Comparison of ENCODE assay signal across 12 cellular contexts in genomic region chr5:2752875-2753435, GRCh38. TPM values are rescaled to one million over a fixed set of nuclear protein-coding genes. Genes with fewer than 3 reads are reported as not detected.
DNase-seq lines count a peak whose midpoint lies in the region; ATAC-seq and TF ChIP-seq lines count a peak whose summit lies in the region.
"Had no signal": no experiment of that assay in that cellular context is flagged by ENCODE, and none has a peak within 500 bp of the region (broad histone marks: within the 10 kb centered on the region; RNA-seq: fewer than 3 reads in every experiment).

No MANE protein-coding gene starts in this region.

- DNase-seq in H7 (peak; percentile 74), NT2/D1 (ENCODE audit: low read depth, low spot score) (no peak), fibroblast of the aortic adventitia (ENCODE audit: low read depth) (no peak), prostate gland (ENCODE audit: low spot score) (no peak), T1000 (lab: John Stamatoyannopoulos, UW) (no peak)
- DNase-seq: aorta, EL, NCI-H146, SHP77 treated with DMSO at 0.1 percent for 48 hours had no signal

- ATAC-seq in GM19397 (IDR thresholded peaks at IDR 0.05; ENCODE audit: unreplicated experiment) = no peak
- no peak for ATAC-seq in HG02973 (IDR thresholded peaks at IDR 0.05; ENCODE audit: unreplicated experiment)
- ATAC-seq: HCT116 had no signal

- TF ChIP-seq CTCF in fibroblast of the aortic adventitia (IDR thresholded peaks at IDR 0.05; ENCODE audit: insufficient read depth, low read length) = no peak
- TF ChIP-seq CTCF in prostate gland (IDR thresholded peaks at IDR 0.05) = no peak

- H3K4me3 ChIP-seq in H7 (ENCODE audit: insufficient read depth, low read depth, low read length) (peak overlapping the region; percentile 64), NT2/D1 (ENCODE audit: insufficient read length, low read depth) (peak overlapping the region; percentile 57), fibroblast of the aortic adventitia (ENCODE audit: low read depth, low read length) (peak overlapping the region; percentile 54), prostate gland (peak overlapping the region in 1 of 2 donors; percentile 54)

- H3K9ac ChIP-seq in NT2/D1 (ENCODE audit: insufficient read length, low read depth) = peak overlapping the region; percentile 86

- H3K36me3 ChIP-seq in H7 (replicated peaks; ENCODE audit: control insufficient read depth, insufficient read depth, low read length) (no peaks in the 10 kb centered on the region), NT2/D1 (ENCODE audit: insufficient read depth, insufficient read length, low read length) (peaks cover 18% of the 10 kb centered on the region), prostate gland (no peaks in the 10 kb centered on the region)

- no peak for TF ChIP-seq POLR2A in prostate gland (IDR thresholded peaks at IDR 0.05)

- H3K27me3 ChIP-seq in H7 (ENCODE audit: control insufficient read depth, insufficient read depth, low read length) (peaks cover 67% of the 10 kb centered on the region), NT2/D1 (ENCODE audit: insufficient read depth, insufficient read length) (no peaks in the 10 kb centered on the region), prostate gland (replicated peaks; ENCODE audit: insufficient read depth) (peaks cover 10% of the 10 kb centered on the region)

- WGBS in prostate gland = 39% methylated on average over 25 of the region's 32 CpGs

- peaks cover 39% of the 10 kb centered on the region; the same call in 1 of the 2 replicates for H3K9me3 ChIP-seq in NT2/D1 (ENCODE audit: insufficient read depth, low read length)
- no peaks in the 10 kb centered on the region for H3K9me3 ChIP-seq in prostate gland

- intact Hi-C loops in prostate gland (cut with DNase I) = no loop called here

- H3K27ac ChIP-seq in prostate gland = peak overlapping the region; percentile 86 to 90

- H3K4me1 ChIP-seq in NT2/D1 (ENCODE audit: insufficient read depth, insufficient read length) = no peaks in the 10 kb centered on the region
- H3K4me1 ChIP-seq in prostate gland (replicated peaks) = peaks cover 3% of the 10 kb centered on the region

RNA-seq across cellular contexts. Expression of gene IRX2, which starts 1.5 kb away (rescaled TPM):
- total RNA-seq in H7 (2014; rRNA removed; shearing (Covaris generic)) = 51.4 and 74.9 TPM in 2 replicates
- total RNA-seq in fibroblast of the aortic adventitia (ENCODE audit: low replicate concordance) (0.90 and 3.2 TPM in 2 replicates), prostate gland (10 to 100 TPM; 10.2 to 20.6 TPM)
